In the genomic region with DNA sequence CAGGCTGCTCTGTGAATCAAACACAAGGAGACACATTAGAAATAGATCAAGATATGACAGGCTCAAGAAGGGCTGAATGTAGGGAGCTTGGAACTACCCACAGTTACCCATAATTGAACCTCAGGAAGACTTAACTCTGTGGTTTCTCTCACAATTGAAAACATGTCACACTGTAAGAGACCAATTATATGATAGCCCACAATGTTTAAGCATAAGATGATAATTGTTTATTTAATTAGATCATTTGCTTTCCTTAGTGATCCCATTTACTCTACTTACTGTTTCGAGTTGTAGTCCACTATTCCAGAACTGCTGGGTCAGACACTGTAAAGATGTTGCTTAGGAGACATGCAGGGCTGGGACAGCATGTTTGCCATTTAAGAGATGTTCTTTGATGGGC, we compare ENCODE assay signal across 25 cellular contexts.
"Had no signal": no experiment of that assay in that cellular context is flagged by ENCODE, and none has a peak within 500 bp of the region (broad histone marks: within the 10 kb centered on the region; RNA-seq: fewer than 3 reads in every experiment).

No MANE protein-coding gene starts in this region.

- DNase-seq: colonic mucosa; cortex of kidney; dermis blood vessel endothelial cell; dorsolateral prefrontal cortex; effector CD4-positive, alpha-beta T cell; effector CD8-positive, alpha-beta T cell; effector memory CD4-positive, alpha-beta T cell; effector memory CD8-positive, alpha-beta T cell; endodermal cell; erythroblast; esophagus squamous epithelium; foreskin fibroblast; foreskin keratinocyte; foreskin melanocyte; gastrocnemius medialis; glutamatergic neuron; head of caudate nucleus; heart left ventricle; heart right ventricle had no signal

- H3K36me3 ChIP-seq: colonic mucosa, esophagus muscularis mucosa, esophagus squamous epithelium, gastrocnemius medialis, gastroesophageal sphincter, heart left ventricle, heart right ventricle had no signal

- H3K9me3 ChIP-seq: colonic mucosa, esophagus muscularis mucosa, esophagus squamous epithelium, gastrocnemius medialis, gastroesophageal sphincter, heart left ventricle, heart right ventricle had no signal

- H3K4me1 ChIP-seq: colonic mucosa, esophagus squamous epithelium, foreskin keratinocyte, gastrocnemius medialis, heart left ventricle, heart right ventricle had no signal

- H3K4me3 ChIP-seq: colonic mucosa, coronary artery, dorsolateral prefrontal cortex, esophagus muscularis mucosa, esophagus squamous epithelium, gastrocnemius medialis, gastroesophageal sphincter, heart left ventricle, heart right ventricle, hepatocyte had no signal

- ATAC-seq: effector memory CD8-positive, alpha-beta T cell; esophagus mucosa; foreskin keratinocyte; gastrocnemius medialis; gastroesophageal sphincter; heart left ventricle; heart right ventricle had no signal

- H3K27ac ChIP-seq: colonic mucosa, coronary artery, dorsolateral prefrontal cortex, epithelial cell of prostate, esophagus muscularis mucosa, esophagus squamous epithelium, foreskin keratinocyte, gastrocnemius medialis, gastroesophageal sphincter, heart left ventricle, heart right ventricle, hepatocyte had no signal
